8 cellular contexts compared by ENCODE assay signal in the genomic region with DNA sequence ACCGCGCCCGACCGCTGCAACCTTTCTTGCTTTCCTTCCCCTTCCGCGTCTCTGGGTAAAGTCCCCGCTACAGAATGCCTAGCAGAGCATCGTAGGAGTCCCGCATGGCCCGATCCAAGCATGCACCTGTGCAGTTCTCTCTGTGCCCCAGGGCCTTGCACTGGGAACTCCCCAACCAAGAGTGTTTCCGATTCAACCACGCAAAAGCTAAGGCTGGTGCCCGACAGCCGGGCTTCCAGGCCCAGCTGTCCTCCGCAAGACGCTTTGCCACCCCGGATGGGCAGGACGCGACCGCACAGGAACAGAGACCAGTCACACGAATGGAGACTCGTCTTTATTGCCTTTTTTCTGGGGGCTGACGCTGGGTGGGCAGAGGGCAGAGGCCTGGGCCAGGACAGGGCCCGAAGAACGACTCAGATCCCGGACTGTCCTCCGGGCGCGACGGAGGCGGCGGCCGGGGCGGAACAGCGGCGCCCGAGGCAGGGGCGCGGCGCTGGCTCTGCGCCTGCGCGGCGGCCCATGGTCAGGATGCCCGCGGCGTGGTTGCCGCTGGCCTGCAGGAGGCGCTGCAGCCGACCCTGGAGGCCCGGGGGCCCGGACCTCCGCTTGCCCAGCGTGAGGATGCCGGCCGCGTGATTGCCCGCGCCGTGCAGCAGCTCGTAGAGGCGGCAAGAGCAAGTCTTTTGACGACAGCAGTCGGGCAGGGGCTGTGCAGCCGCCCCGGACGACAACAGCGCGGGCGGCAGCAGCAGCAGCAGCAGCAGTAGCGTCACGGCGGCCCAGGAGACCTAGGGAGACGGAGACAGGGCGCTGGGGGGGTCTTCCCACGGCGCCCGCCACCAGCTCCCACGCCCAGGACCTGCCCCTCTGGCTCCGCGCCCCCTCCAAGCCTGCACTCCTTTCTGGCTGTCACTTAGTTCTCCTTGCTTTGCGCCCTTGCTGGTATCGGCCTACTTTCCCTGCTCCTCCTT. TPM values are rescaled to one million over a fixed set of nuclear protein-coding genes. Genes with fewer than 3 reads are reported as not detected.
A peak's percentile ranks its signal among the peaks of the same experiment; 100 is the strongest.
DNase-seq lines count a peak whose midpoint lies in the region; ATAC-seq and TF ChIP-seq lines count a peak whose summit lies in the region.

No MANE protein-coding gene starts in this region.

- H3K9me3 ChIP-seq in psoas muscle (no peaks in the 10 kb centered on the region), upper lobe of right lung (no peaks in the 10 kb centered on the region)

- H3K9me3 Mint-ChIP-seq in activated naive CD8-positive, alpha-beta T cell treated with anti-CD3 and anti-CD28 coated beads, Interleukin-2, amount 50 U/mL, for 24 hours, result no peaks in the 10 kb centered on the region

- peak; percentile 96 for TF ChIP-seq CTCF in GM20000 (IDR thresholded peaks at IDR 0.05; ENCODE audit: extremely low read depth, missing control alignments)
- TF ChIP-seq CTCF in psoas muscle (IDR thresholded peaks at IDR 0.05), result peak; percentile 75
- peak; percentile 80 for TF ChIP-seq CTCF in upper lobe of right lung (IDR thresholded peaks at IDR 0.05)

- peak overlapping the region; percentile 69 for H3K4me3 ChIP-seq in psoas muscle
- H3K4me3 ChIP-seq in upper lobe of right lung, result peak overlapping the region; percentile 63

- H3K27me3 ChIP-seq in psoas muscle (ENCODE audit: insufficient read depth in 3 of 3, low read length in 2 of 3) (peaks cover 0 to 32% (median 7%) of the 10 kb centered on the region in 3 donors), upper lobe of right lung (peaks cover 21% of the 10 kb centered on the region)

- peaks cover 14% of the 10 kb centered on the region for H3K27me3 Mint-ChIP-seq in activated naive CD8-positive, alpha-beta T cell treated with anti-CD3 and anti-CD28 coated beads, Interleukin-2, amount 50 U/mL, for 24 hours

- 6 to 10% (median 8%) methylated on average over 57 to 83 of the region's 83 CpGs for WGBS in psoas muscle, 3 donors

- H3K4me3 Mint-ChIP-seq in activated naive CD8-positive, alpha-beta T cell treated with anti-CD3 and anti-CD28 coated beads, Interleukin-2, amount 50 U/mL, for 24 hours, result peak overlapping the region; percentile 88

- peak overlapping the region; percentile 87 for H3K27ac Mint-ChIP-seq in activated naive CD8-positive, alpha-beta T cell treated with anti-CD3 and anti-CD28 coated beads, Interleukin-2, amount 50 U/mL, for 24 hours

- peak; percentile 52 for DNase-seq in COLO829 (ENCODE audit: low spot score)
- DNase-seq in GM20000 (ENCODE audit: low spot score), result peak; percentile 97
- DNase-seq in Kasumi-1 (lab: John Stamatoyannopoulos, UW), result peak; percentile 63 to 64
- peak; percentile 52 for DNase-seq in SKM-1 (lab: John Stamatoyannopoulos, UW; ENCODE audit: unreplicated experiment)
- peak; percentile 87 for DNase-seq in activated naive CD8-positive, alpha-beta T cell treated with anti-CD3 and anti-CD28 coated beads, Interleukin-2, amount 50 U/mL, for 24 hours
- DNase-seq in left ventricle myocardium superior, result peak; percentile 89
- peak; percentile 80 to 89 for DNase-seq in psoas muscle
- peak; percentile 90 for DNase-seq in upper lobe of right lung

- H3K36me3 Mint-ChIP-seq in activated naive CD8-positive, alpha-beta T cell treated with anti-CD3 and anti-CD28 coated beads, Interleukin-2, amount 50 U/mL, for 24 hours (ENCODE audit: low read depth), result no peaks in the 10 kb centered on the region

- H3K4me1 ChIP-seq in psoas muscle (peaks cover 18% of the 10 kb centered on the region), upper lobe of right lung (peaks cover 33% of the 10 kb centered on the region)

- ATAC-seq in activated naive CD8-positive, alpha-beta T cell treated with anti-CD3 and anti-CD28 coated beads, Interleukin-2, amount 50 U/mL, for 24 hours, result peak; percentile 66
- ATAC-seq in left ventricle myocardium superior (peak; percentile 89), psoas muscle (peak; percentile 75 to 86 (median 82)), upper lobe of right lung (peak; percentile 92)

- H3K27ac ChIP-seq in psoas muscle (peak overlapping the region; percentile 55), upper lobe of right lung (peak overlapping the region; percentile 72)

- H3K4me1 Mint-ChIP-seq in activated naive CD8-positive, alpha-beta T cell treated with anti-CD3 and anti-CD28 coated beads, Interleukin-2, amount 50 U/mL, for 24 hours, result peaks cover 42% of the 10 kb centered on the region

- intact Hi-C loops in left ventricle myocardium superior (cut with micrococcal nuclease), result no loop called here
- intact Hi-C loops in psoas muscle (cut with DNase I), result loop anchor here in 1 of 2 donors (5.0 kb wide), 1 partner anchor 57 kb away; no protein-coding TSS in a partner anchor
- intact Hi-C loops in upper lobe of right lung (cut with DNase I), result no loop called here

- H3K36me3 ChIP-seq in psoas muscle (ENCODE audit: insufficient read depth in 1 of 2, low read depth in 1 of 2) (no peaks in the 10 kb centered on the region), upper lobe of right lung (no peaks in the 10 kb centered on the region)

RNA-seq across cellular contexts. Expression of gene HCRT, which starts 1.2 kb away (rescaled TPM):
- total RNA-seq in left ventricle myocardium superior, result not detected
- not detected for total RNA-seq in psoas muscle
- polyA plus RNA-seq in psoas muscle, result not detected
- not detected for total RNA-seq in upper lobe of right lung

RNA-seq across cellular contexts. Expression of gene KCNH4, which starts 3.1 kb away (rescaled TPM):
- total RNA-seq in left ventricle myocardium superior (0.15 TPM), psoas muscle (under 1 TPM in 3 of 4 donors, not detected in 1; 0.08 to 0.17 (median 0.11) TPM), upper lobe of right lung (0.26 TPM)
- under 1 TPM in 2 of 3 donors, not detected in 1; 0.01 to 0.03 TPM for polyA plus RNA-seq in psoas muscle

RNA-seq across cellular contexts. Expression of gene GHDC, which starts 10.3 kb away (rescaled TPM):
- total RNA-seq in left ventricle myocardium superior (7.0 TPM), psoas muscle (1 to 10 TPM; 4.7 to 9.4 (median 7.0) TPM), upper lobe of right lung (30.9 TPM)
- polyA plus RNA-seq in psoas muscle, result 10 to 100 TPM in 1 of 3 donors, 1 to 10 TPM in 2; 6.8 to 11.5 (median 8.8) TPM

RNA-seq across cellular contexts. Expression of gene RAB5C, which starts 29.2 kb away (rescaled TPM):
- total RNA-seq in left ventricle myocardium superior (47.1 TPM), psoas muscle (10 to 100 TPM; 27.3 to 43.2 (median 38.7) TPM), upper lobe of right lung (154 TPM)
- polyA plus RNA-seq in psoas muscle, result 10 to 100 TPM; 41.5 to 70.9 (median 60.0) TPM

Comparison
In these comparisons a context has a peak if more than half of its experiments do, and no peak if none do; other contexts are left out.
1. Peak in every context shown above with its lines: DNase-seq, ATAC-seq, H3K4me3 ChIP-seq and H3K27ac ChIP-seq.